1 cellular context compared by ENCODE assay signal in genomic region chr4:127479031-127479622, GRCh38.
TF ChIP-seq lines count a peak whose summit lies in the region.

No MANE protein-coding gene starts in this region.

TF ChIP-seq in IMR-90, 13 proteins besides CTCF, POLR2A, EP300 and RAD21 (continued from another document):
- no peak for TF ChIP-seq MAZ (IDR thresholded peaks at IDR 0.05; ENCODE audit: borderline replicate concordance, low read depth, low read length)
- TF ChIP-seq SMC3 (IDR thresholded peaks at IDR 0.05; ENCODE audit: low read depth, low read length): peak; percentile 45
- no peak for TF ChIP-seq RCOR1 (IDR thresholded peaks at IDR 0.05; ENCODE audit: insufficient replicate concordance, low read length)
- no peak for TF ChIP-seq CEBPB (IDR thresholded peaks at IDR 0.05; ENCODE audit: low read depth, low read length)
